ENCODE assay signal across 8 cellular contexts in the genomic region with DNA sequence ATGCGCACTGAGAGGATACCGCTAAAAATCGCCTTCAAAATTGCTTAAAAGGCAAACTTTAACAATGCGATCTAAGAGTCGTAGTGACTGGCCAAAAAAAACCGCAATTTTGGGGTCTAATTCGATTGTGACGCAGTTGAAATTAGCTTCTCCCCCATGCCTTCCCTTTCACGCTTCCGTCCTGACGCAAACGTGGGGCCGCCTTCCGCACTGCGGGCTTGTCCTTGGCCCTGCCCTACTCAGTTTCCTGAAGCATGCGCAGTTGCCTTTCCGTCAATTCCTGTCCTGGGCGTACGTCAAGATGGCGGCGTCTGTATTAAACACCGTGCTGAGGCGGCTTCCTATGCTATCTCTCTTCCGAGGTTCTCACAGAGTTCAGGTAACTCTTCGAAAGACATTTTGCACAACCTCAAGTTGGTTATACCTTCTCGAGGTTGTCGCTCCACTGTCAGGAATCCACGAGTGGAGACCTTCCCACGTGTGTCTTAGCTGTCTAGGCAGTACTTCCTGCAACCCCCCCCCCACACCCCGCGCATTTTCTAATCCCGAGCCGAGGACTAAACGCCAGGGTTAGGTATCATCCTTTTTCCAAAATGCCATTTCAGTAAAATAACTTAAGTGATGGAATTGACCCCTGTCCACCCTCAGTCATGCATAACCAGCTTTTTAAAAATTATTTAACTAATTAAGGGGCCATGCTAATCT. TPM values are rescaled to one million over a fixed set of nuclear protein-coding genes. Genes with fewer than 3 reads are reported as not detected.
DNase-seq lines count a peak whose midpoint lies in the region; TF ChIP-seq lines count a peak whose summit lies in the region.

Gene MRPS18B, plus strand, starts transcription at position 276 of the 705 bp plus-strand sequence. Its CDS starts 26 bp downstream, at position 302.

- peak within 1 kb of the TSS; percentile 97 for H3K4me3 ChIP-seq in fibroblast of the aortic adventitia (ENCODE audit: low read depth, low read length)

- H3K36me3 Mint-ChIP-seq in nephron (ENCODE audit: low read depth), result peaks cover 44% of the 10 kb centered on the region
- peaks cover 75% of the 10 kb centered on the region for H3K36me3 Mint-ChIP-seq in stimulated activated naive CD8-positive, alpha-beta T cell treated with anti-CD3 and anti-CD28 coated beads, Interleukin-15, Interleukin-2, amounts not matched to agents 100 ng/mL and 50 ng/mL, for 24 hours (ENCODE audit: low read depth)

- H3K4me1 Mint-ChIP-seq in nephron, result peaks cover 24% of the 10 kb centered on the region
- H3K4me1 Mint-ChIP-seq in stimulated activated naive CD8-positive, alpha-beta T cell treated with anti-CD3 and anti-CD28 coated beads, Interleukin-15, Interleukin-2, amounts not matched to agents 100 ng/mL and 50 ng/mL, for 24 hours (ENCODE audit: low read depth), result peaks cover 52% of the 10 kb centered on the region

- peak; percentile 94 for TF ChIP-seq POLR2A in Raji (IDR thresholded peaks at IDR 0.05; ENCODE audit: insufficient read depth, low read depth, low read length)

- DNase-seq in Daoy (ENCODE audit: low read depth) (peak; percentile 99), H4 (ENCODE audit: low spot score) (peak; percentile 98), LoVo (ENCODE audit: low spot score) (peak; percentile 98), fibroblast of the aortic adventitia (ENCODE audit: low read depth) (peak; percentile 99)
- peak; percentile 95 for DNase-seq in activated T-helper 9 cell treated with anti-CD3 and anti-CD28 coated beads, Interleukin-2, amount 50 U/mL, for 16 hours (ENCODE audit: low read depth)

- peak within 1 kb of the TSS; percentile 96 to 99 (median 97) for H3K4me3 Mint-ChIP-seq in nephron
- H3K4me3 Mint-ChIP-seq in stimulated activated naive CD8-positive, alpha-beta T cell treated with anti-CD3 and anti-CD28 coated beads, Interleukin-15, Interleukin-2, amounts not matched to agents 100 ng/mL and 50 ng/mL, for 24 hours, result peak within 1 kb of the TSS; percentile 96

- peaks cover 5% of the 10 kb centered on the region for H3K27me3 Mint-ChIP-seq in nephron (ENCODE audit: low read depth)
- peaks cover 3% of the 10 kb centered on the region for H3K27me3 Mint-ChIP-seq in stimulated activated naive CD8-positive, alpha-beta T cell treated with anti-CD3 and anti-CD28 coated beads, Interleukin-15, Interleukin-2, amounts not matched to agents 100 ng/mL and 50 ng/mL, for 24 hours

- peak within 1 kb of the TSS; percentile 100 for H3K27ac Mint-ChIP-seq in nephron
- peak within 1 kb of the TSS; percentile 99 for H3K27ac Mint-ChIP-seq in stimulated activated naive CD8-positive, alpha-beta T cell treated with anti-CD3 and anti-CD28 coated beads, Interleukin-15, Interleukin-2, amounts not matched to agents 100 ng/mL and 50 ng/mL, for 24 hours

- peaks cover 3% of the 10 kb centered on the region for H3K9me3 Mint-ChIP-seq in nephron
- no peaks in the 10 kb centered on the region for H3K9me3 Mint-ChIP-seq in stimulated activated naive CD8-positive, alpha-beta T cell treated with anti-CD3 and anti-CD28 coated beads, Interleukin-15, Interleukin-2, amounts not matched to agents 100 ng/mL and 50 ng/mL, for 24 hours

- TF ChIP-seq CTCF in fibroblast of the aortic adventitia (IDR thresholded peaks at IDR 0.05; ENCODE audit: insufficient read depth, low read length), result no peak
- no peak for TF ChIP-seq CTCF in nephron (IDR thresholded peaks at IDR 0.05; ENCODE audit: unreplicated experiment in 3 of 3)

RNA-seq across cellular contexts. Expression of gene MRPS18B, which starts in this region (rescaled TPM):
- 93.5 and 102 TPM in 2 replicates for total RNA-seq in Daoy (2014; rRNA removed; shearing (Covaris generic))
- total RNA-seq in H4 (2014; rRNA removed; shearing (Covaris generic)), result 72.6 and 141 TPM in 2 replicates
- 47.7 and 110 TPM in 2 replicates for total RNA-seq in fibroblast of the aortic adventitia (ENCODE audit: low replicate concordance)

Comparison
In these comparisons a context has a peak if more than half of its experiments do, and no peak if none do; other contexts are left out.
1. Peak in every context shown above with its lines: DNase-seq and H3K4me3 ChIP-seq.